Comparison of ENCODE assay signal across 23 cellular contexts in the genomic region with DNA sequence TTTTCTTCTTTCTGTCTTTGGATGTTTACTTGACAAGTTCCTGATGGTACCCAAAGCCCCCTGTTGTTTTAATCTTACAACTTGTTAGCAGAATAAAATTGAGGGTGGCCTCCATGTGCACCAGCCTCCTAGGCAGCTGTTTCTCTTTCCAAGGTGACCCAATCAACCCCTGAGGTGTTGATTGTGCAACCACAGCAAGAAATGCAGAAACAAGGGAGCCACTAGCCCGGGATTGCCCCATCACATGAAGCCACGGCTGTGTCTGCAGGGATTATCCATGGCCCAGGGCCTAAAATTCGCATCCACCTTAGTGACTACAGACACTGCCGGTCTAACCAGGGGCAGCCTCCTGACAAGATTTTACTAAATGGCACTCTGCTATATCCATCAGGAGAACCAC. TPM values are rescaled to one million over a fixed set of nuclear protein-coding genes. Genes with fewer than 3 reads are reported as not detected.
"Had no signal": no experiment of that assay in that cellular context is flagged by ENCODE, and none has a peak within 500 bp of the region (broad histone marks: within the 10 kb centered on the region; RNA-seq: fewer than 3 reads in every experiment).

No MANE protein-coding gene starts in this region.

- DNase-seq: activated CD4-positive, alpha-beta T cell treated with anti-CD3 and anti-CD28 coated beads for 36 hours; activated CD8-positive, alpha-beta T cell treated with anti-CD3 and anti-CD28 coated beads for 36 hours; activated T-cell treated with anti-CD3 and anti-CD28 coated beads, Interleukin-2, amount 50 U/mL, for 4 hours; effector memory CD4-positive, alpha-beta T cell; esophagus squamous epithelium; heart right ventricle; left lung; psoas muscle; right cardiac atrium; stimulated activated CD4-positive, alpha-beta T cell treated with anti-CD3 and anti-CD28 coated beads, Interleukin-15, amount 100 ng/mL, for 24 hours; stimulated activated CD4-positive, alpha-beta T cell treated with anti-CD3 and anti-CD28 coated beads, Interleukin-4, amount 100 ng/mL, for 24 hours; stomach; trophoblast cell had no signal

- H3K4me1 Mint-ChIP-seq: activated CD4-positive, alpha-beta T cell treated with anti-CD3 and anti-CD28 coated beads for 36 hours; activated naive CD4-positive, alpha-beta T cell treated with anti-CD3 and anti-CD28 coated beads, Interleukin-2, amount 50 U/mL, for 24 hours; stimulated activated effector memory CD8-positive, alpha-beta T cell treated with anti-CD3 and anti-CD28 coated beads, Interleukin-12 subunit alpha, Interleukin-12 subunit beta, amount 100 ng/mL, for 72 hours had no signal

- H3K36me3 Mint-ChIP-seq: stimulated activated effector memory CD8-positive, alpha-beta T cell treated with anti-CD3 and anti-CD28 coated beads, Interleukin-12 subunit alpha, Interleukin-12 subunit beta, amount 100 ng/mL, for 72 hours had no signal

- H3K27ac Mint-ChIP-seq: activated CD4-positive, alpha-beta T cell treated with anti-CD3 and anti-CD28 coated beads for 36 hours; activated CD8-positive, alpha-beta T cell treated with anti-CD3 and anti-CD28 coated beads for 36 hours; activated naive CD4-positive, alpha-beta T cell treated with anti-CD3 and anti-CD28 coated beads, Interleukin-2, amount 50 U/mL, for 24 hours; dendritic cell treated with granulocyte-macrophage colony-stimulating factor and Interleukin-4, amounts not matched to agents 40 ng/mL and 50 ng/mL, for 4 days; stimulated activated effector memory CD8-positive, alpha-beta T cell treated with anti-CD3 and anti-CD28 coated beads, Interleukin-12 subunit alpha, Interleukin-12 subunit beta, amount 100 ng/mL, for 72 hours had no signal

- H3K9me3 Mint-ChIP-seq: activated CD8-positive, alpha-beta T cell treated with anti-CD3 and anti-CD28 coated beads for 36 hours; activated T-cell treated with anti-CD3 and anti-CD28 coated beads, Interleukin-2, amount 50 U/mL, for 4 hours; dendritic cell treated with granulocyte-macrophage colony-stimulating factor and Interleukin-4, amounts not matched to agents 40 ng/mL and 50 ng/mL, for 4 days; stimulated activated effector memory CD8-positive, alpha-beta T cell treated with anti-CD3 and anti-CD28 coated beads, Interleukin-12 subunit alpha, Interleukin-12 subunit beta, amount 100 ng/mL, for 72 hours had no signal

- H3K4me3 Mint-ChIP-seq: activated CD4-positive, alpha-beta T cell treated with anti-CD3 and anti-CD28 coated beads for 36 hours; activated CD8-positive, alpha-beta T cell treated with anti-CD3 and anti-CD28 coated beads for 36 hours; activated naive CD4-positive, alpha-beta T cell treated with anti-CD3 and anti-CD28 coated beads, Interleukin-2, amount 50 U/mL, for 24 hours; activated T-cell treated with anti-CD3 and anti-CD28 coated beads, Interleukin-2, amount 50 U/mL, for 4 hours; dendritic cell treated with granulocyte-macrophage colony-stimulating factor and Interleukin-4, amounts not matched to agents 40 ng/mL and 50 ng/mL, for 4 days; stimulated activated effector memory CD8-positive, alpha-beta T cell treated with anti-CD3 and anti-CD28 coated beads, Interleukin-12 subunit alpha, Interleukin-12 subunit beta, amount 100 ng/mL, for 72 hours had no signal

- H3K27me3 Mint-ChIP-seq: activated naive CD4-positive, alpha-beta T cell treated with anti-CD3 and anti-CD28 coated beads, Interleukin-2, amount 50 U/mL, for 24 hours had no signal

RNA-seq across cellular contexts. Expression of a gene that starts 14.4 kb away (rescaled TPM):
- total RNA-seq: activated CD4-positive, alpha-beta T cell treated with anti-CD3 and anti-CD28 coated beads for 36 hours; activated CD8-positive, alpha-beta T cell treated with anti-CD3 and anti-CD28 coated beads for 36 hours; activated T-cell treated with anti-CD3 and anti-CD28 coated beads, Interleukin-2, amount 50 U/mL, for 4 hours; bronchial epithelial cell; cerebellum; endothelial cell of umbilical vein; kidney epithelial cell; myocyte; T-helper 2 cell treated with Interferon-gamma antibody and Interleukin-4, amounts not matched to agents 100 ng/mL and 5 ng/mL, for 36 hours; temporal lobe had no signal

RNA-seq across cellular contexts. Expression of a gene that starts 36.5 kb away (rescaled TPM):
- total RNA-seq: bronchial epithelial cell, kidney epithelial cell, myocyte had no signal
